1 cellular context compared by ENCODE assay signal in the genomic region with DNA sequence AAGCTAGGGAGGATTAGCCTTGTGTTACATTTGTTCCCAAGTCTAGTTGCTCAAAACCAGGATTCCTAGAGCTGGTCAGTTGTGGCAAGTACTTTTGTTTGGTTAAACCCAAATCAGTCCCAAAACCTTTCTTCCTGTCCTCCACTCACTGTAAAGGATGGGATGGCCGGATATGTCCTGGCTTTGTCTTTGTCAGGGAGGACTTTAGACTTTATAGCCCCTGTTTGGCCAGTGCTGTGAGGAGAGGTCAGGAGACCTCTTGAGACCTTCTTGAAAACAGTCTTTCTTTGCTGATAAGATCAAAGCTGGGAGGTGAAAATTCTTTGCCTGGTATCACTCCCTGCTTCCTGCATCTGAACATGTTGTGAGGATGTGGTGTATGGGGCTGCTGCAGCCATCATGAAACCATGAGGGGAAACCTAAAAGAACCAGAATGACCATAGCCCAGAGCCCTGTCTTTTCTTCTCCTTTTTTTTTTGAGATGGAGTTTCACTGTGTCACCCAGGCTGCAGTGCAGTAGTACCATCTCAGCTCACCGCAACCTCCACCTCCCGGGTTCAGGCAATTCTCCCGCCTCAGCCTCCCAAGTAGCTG.
TF ChIP-seq lines count a peak whose summit lies in the region.

No MANE protein-coding gene starts in this region.

TF ChIP-seq in HepG2, 621 proteins besides CTCF, POLR2A, EP300 and RAD21 (continues in another document):
- peak; percentile 27; the same call in 1 of the 2 replicates for TF ChIP-seq KDM6A (CRISPR knock-in tag; IDR thresholded peaks at IDR 0.05; ENCODE audit: low read depth)
- TF ChIP-seq GATAD1 (CRISPR knock-in tag; IDR thresholded peaks at IDR 0.05): 0 out of 2 replicates have a peak, but pooled peaks have one; percentile 24
- TF ChIP-seq ETV5 (CRISPR knock-in tag; IDR thresholded peaks at IDR 0.05; ENCODE audit: borderline replicate concordance): peak; percentile 91
- peak; percentile 53; the same call in 1 of the 2 replicates for TF ChIP-seq NR2F2 (IDR thresholded peaks at IDR 0.05; ENCODE audit: borderline replicate concordance, low read depth)
- peak; percentile 29; the same call in 1 of the 2 replicates for TF ChIP-seq ZNF614 (CRISPR knock-in tag; IDR thresholded peaks at IDR 0.05; ENCODE audit: borderline replicate concordance)
- TF ChIP-seq, protein P1, sequence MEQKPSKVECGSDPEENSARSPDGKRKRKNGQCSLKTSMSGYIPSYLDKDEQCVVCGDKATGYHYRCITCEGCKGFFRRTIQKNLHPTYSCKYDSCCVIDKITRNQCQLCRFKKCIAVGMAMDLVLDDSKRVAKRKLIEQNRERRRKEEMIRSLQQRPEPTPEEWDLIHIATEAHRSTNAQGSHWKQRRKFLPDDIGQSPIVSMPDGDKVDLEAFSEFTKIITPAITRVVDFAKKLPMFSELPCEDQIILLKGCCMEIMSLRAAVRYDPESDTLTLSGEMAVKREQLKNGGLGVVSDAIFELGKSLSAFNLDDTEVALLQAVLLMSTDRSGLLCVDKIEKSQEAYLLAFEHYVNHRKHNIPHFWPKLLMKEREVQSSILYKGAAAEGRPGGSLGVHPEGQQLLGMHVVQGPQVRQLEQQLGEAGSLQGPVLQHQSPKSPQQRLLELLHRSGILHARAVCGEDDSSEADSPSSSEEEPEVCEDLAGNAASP (CRISPR knock-in tag; IDR thresholded peaks at IDR 0.05; ENCODE audit: borderline replicate concordance): peak; percentile 55; the same call in 1 of the 2 replicates
- no peak for TF ChIP-seq ZNF282 (IDR thresholded peaks at IDR 0.05; ENCODE audit: partially characterized antibody)
- no peak for TF ChIP-seq WIZ (CRISPR knock-in tag; IDR thresholded peaks at IDR 0.05)
- TF ChIP-seq FIP1L1 (IDR thresholded peaks at IDR 0.05; ENCODE audit: borderline replicate concordance, insufficient read depth, low read depth, low read length): no peak
- peak; percentile 28; the same call in 1 of the 2 replicates for TF ChIP-seq BCL6 (CRISPR knock-in tag; IDR thresholded peaks at IDR 0.05)
- peak; percentile 38; the same call in 1 of the 2 replicates for TF ChIP-seq CREM (IDR thresholded peaks at IDR 0.05)
- no peak for TF ChIP-seq CREM (CRISPR knock-in tag; IDR thresholded peaks at IDR 0.05)
- no peak for TF ChIP-seq MTERF4 (CRISPR knock-in tag; IDR thresholded peaks at IDR 0.05)
- no peak for TF ChIP-seq ZNF773 (CRISPR knock-in tag; IDR thresholded peaks at IDR 0.05; ENCODE audit: borderline replicate concordance)
- TF ChIP-seq RBAK (CRISPR knock-in tag; IDR thresholded peaks at IDR 0.05): no peak
- peak; percentile 50; the same call in 1 of the 2 replicates for TF ChIP-seq TBX2 (CRISPR knock-in tag; IDR thresholded peaks at IDR 0.05; ENCODE audit: borderline replicate concordance)
- peak; percentile 85 for TF ChIP-seq NR2F6 (IDR thresholded peaks at IDR 0.05)
- TF ChIP-seq NR2F6 (CRISPR knock-in tag; IDR thresholded peaks at IDR 0.05): peak; percentile 69; the same call in 1 of the 2 replicates
- TF ChIP-seq BRD4 (CRISPR knock-in tag; IDR thresholded peaks at IDR 0.05): no peak
- TF ChIP-seq ATAD3A (CRISPR knock-in tag; IDR thresholded peaks at IDR 0.05): no peak
- peak; percentile 26; the same call in 1 of the 2 replicates for TF ChIP-seq NR2C2 (CRISPR knock-in tag; IDR thresholded peaks at IDR 0.05; ENCODE audit: borderline replicate concordance)
- TF ChIP-seq, protein P2, sequence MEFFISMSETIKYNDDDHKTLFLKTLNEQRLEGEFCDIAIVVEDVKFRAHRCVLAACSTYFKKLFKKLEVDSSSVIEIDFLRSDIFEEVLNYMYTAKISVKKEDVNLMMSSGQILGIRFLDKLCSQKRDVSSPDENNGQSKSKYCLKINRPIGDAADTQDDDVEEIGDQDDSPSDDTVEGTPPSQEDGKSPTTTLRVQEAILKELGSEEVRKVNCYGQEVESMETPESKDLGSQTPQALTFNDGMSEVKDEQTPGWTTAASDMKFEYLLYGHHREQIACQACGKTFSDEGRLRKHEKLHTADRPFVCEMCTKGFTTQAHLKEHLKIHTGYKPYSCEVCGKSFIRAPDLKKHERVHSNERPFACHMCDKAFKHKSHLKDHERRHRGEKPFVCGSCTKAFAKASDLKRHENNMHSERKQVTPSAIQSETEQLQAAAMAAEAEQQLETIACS (CRISPR knock-in tag; IDR thresholded peaks at IDR 0.05): no peak
- TF ChIP-seq PPARG (CRISPR knock-in tag; conservative IDR thresholded peaks at IDR 0.05): peak; percentile 48; the same call in 1 of the 2 replicates
- TF ChIP-seq ZBTB7B (CRISPR knock-in tag; IDR thresholded peaks at IDR 0.05): peak; percentile 43; the same call in 1 of the 2 replicates
- TF ChIP-seq, protein P3, sequence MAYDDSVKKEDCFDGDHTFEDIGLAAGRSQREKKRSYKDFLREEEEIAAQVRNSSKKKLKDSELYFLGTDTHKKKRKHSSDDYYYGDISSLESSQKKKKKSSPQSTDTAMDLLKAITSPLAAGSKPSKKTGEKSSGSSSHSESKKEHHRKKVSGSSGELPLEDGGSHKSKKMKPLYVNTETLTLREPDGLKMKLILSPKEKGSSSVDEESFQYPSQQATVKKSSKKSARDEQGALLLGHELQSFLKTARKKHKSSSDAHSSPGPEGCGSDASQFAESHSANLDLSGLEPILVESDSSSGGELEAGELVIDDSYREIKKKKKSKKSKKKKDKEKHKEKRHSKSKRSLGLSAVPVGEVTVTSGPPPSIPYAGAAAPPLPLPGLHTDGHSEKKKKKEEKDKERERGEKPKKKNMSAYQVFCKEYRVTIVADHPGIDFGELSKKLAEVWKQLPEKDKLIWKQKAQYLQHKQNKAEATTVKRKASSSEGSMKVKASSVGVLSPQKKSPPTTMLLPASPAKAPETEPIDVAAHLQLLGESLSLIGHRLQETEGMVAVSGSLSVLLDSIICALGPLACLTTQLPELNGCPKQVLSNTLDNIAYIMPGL (CRISPR knock-in tag; IDR thresholded peaks at IDR 0.05; ENCODE audit: borderline replicate concordance in 1 of 2, low read depth in 1 of 2): 0 out of 4 replicates have a peak, but pooled peaks of 1 of the 2 experiments have one; percentile 19
- TF ChIP-seq KDM1A (CRISPR knock-in tag; IDR thresholded peaks at IDR 0.05): 0 out of 2 replicates have a peak, but pooled peaks have one; percentile 48
- TF ChIP-seq, protein P4, sequence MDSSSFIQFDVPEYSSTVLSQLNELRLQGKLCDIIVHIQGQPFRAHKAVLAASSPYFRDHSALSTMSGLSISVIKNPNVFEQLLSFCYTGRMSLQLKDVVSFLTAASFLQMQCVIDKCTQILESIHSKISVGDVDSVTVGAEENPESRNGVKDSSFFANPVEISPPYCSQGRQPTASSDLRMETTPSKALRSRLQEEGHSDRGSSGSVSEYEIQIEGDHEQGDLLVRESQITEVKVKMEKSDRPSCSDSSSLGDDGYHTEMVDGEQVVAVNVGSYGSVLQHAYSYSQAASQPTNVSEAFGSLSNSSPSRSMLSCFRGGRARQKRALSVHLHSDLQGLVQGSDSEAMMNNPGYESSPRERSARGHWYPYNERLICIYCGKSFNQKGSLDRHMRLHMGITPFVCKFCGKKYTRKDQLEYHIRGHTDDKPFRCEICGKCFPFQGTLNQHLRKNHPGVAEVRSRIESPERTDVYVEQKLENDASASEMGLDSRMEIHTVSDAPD (CRISPR knock-in tag; IDR thresholded peaks at IDR 0.05): peak; percentile 37; the same call in 1 of the 2 replicates
- peak; percentile 74 for TF ChIP-seq NCOA2 (CRISPR knock-in tag; IDR thresholded peaks at IDR 0.05)
- TF ChIP-seq GATAD2A (CRISPR knock-in tag; IDR thresholded peaks at IDR 0.05): peak; percentile 79
- TF ChIP-seq, protein P5, sequence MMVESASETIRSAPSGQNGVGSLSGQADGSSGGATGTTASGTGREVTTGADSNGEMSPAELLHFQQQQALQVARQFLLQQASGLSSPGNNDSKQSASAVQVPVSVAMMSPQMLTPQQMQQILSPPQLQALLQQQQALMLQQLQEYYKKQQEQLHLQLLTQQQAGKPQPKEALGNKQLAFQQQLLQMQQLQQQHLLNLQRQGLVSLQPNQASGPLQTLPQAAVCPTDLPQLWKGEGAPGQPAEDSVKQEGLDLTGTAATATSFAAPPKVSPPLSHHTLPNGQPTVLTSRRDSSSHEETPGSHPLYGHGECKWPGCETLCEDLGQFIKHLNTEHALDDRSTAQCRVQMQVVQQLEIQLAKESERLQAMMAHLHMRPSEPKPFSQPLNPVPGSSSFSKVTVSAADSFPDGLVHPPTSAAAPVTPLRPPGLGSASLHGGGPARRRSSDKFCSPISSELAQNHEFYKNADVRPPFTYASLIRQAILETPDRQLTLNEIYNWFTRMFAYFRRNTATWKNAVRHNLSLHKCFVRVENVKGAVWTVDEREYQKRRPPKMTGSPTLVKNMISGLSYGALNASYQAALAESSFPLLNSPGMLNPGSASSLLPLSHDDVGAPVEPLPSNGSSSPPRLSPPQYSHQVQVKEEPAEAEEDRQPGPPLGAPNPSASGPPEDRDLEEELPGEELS (CRISPR knock-in tag; IDR thresholded peaks at IDR 0.05): peak; percentile 61
- TF ChIP-seq ETV6 (CRISPR knock-in tag; conservative IDR thresholded peaks at IDR 0.05): no peak
- no peak for TF ChIP-seq GRHL1 (CRISPR knock-in tag; conservative IDR thresholded peaks at IDR 0.05)
- no peak for TF ChIP-seq MTA3 (CRISPR knock-in tag; IDR thresholded peaks at IDR 0.05)
- TF ChIP-seq CBFB (CRISPR knock-in tag; IDR thresholded peaks at IDR 0.05): 0 out of 2 replicates have a peak, but pooled peaks have one; percentile 45
- TF ChIP-seq SOX5 (CRISPR knock-in tag; IDR thresholded peaks at IDR 0.05; ENCODE audit: borderline replicate concordance): peak; percentile 83
- TF ChIP-seq ZNF569 (CRISPR knock-in tag; IDR thresholded peaks at IDR 0.05; ENCODE audit: borderline replicate concordance): no peak
- 0 out of 2 replicates have a peak, but pooled peaks have one; percentile 23 for TF ChIP-seq TFAP4 (IDR thresholded peaks at IDR 0.05; ENCODE audit: borderline replicate concordance, low read depth)
- TF ChIP-seq, protein P6, sequence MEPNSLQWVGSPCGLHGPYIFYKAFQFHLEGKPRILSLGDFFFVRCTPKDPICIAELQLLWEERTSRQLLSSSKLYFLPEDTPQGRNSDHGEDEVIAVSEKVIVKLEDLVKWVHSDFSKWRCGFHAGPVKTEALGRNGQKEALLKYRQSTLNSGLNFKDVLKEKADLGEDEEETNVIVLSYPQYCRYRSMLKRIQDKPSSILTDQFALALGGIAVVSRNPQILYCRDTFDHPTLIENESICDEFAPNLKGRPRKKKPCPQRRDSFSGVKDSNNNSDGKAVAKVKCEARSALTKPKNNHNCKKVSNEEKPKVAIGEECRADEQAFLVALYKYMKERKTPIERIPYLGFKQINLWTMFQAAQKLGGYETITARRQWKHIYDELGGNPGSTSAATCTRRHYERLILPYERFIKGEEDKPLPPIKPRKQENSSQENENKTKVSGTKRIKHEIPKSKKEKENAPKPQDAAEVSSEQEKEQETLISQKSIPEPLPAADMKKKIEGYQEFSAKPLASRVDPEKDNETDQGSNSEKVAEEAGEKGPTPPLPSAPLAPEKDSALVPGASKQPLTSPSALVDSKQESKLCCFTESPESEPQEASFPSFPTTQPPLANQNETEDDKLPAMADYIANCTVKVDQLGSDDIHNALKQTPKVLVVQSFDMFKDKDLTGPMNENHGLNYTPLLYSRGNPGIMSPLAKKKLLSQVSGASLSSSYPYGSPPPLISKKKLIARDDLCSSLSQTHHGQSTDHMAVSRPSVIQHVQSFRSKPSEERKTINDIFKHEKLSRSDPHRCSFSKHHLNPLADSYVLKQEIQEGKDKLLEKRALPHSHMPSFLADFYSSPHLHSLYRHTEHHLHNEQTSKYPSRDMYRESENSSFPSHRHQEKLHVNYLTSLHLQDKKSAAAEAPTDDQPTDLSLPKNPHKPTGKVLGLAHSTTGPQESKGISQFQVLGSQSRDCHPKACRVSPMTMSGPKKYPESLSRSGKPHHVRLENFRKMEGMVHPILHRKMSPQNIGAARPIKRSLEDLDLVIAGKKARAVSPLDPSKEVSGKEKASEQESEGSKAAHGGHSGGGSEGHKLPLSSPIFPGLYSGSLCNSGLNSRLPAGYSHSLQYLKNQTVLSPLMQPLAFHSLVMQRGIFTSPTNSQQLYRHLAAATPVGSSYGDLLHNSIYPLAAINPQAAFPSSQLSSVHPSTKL (CRISPR knock-in tag; IDR thresholded peaks at IDR 0.05): peak; percentile 71
- TF ChIP-seq ZNF710 (CRISPR knock-in tag; IDR thresholded peaks at IDR 0.05; ENCODE audit: borderline replicate concordance): peak; percentile 50; the same call in 1 of the 2 replicates
- TF ChIP-seq ZNF501 (CRISPR knock-in tag; IDR thresholded peaks at IDR 0.05): no peak
- TF ChIP-seq ELF3 (CRISPR knock-in tag; IDR thresholded peaks at IDR 0.05): peak; percentile 36
